Comparison of ENCODE assay signal across 2 cellular contexts in genomic region chr7:143785415-143786182, GRCh38. TPM values are rescaled to one million over a fixed set of nuclear protein-coding genes. Genes with fewer than 3 reads are reported as not detected.
"Had no signal": no experiment of that assay in that cellular context is flagged by ENCODE, and none has a peak within 500 bp of the region (broad histone marks: within the 10 kb centered on the region; RNA-seq: fewer than 3 reads in every experiment).

No MANE protein-coding gene starts in this region.

RNA-seq across cellular contexts. Expression of gene CTAGE6, which starts 28.1 kb away (rescaled TPM):
- total RNA-seq: G401, GM12878 had no signal
